Comparison of ENCODE assay signal across 12 cellular contexts in genomic region chr11:12046636-12047236, GRCh38. TPM values are rescaled to one million over a fixed set of nuclear protein-coding genes. Genes with fewer than 3 reads are reported as not detected.
DNase-seq lines count a peak whose midpoint lies in the region; ATAC-seq and TF ChIP-seq lines count a peak whose summit lies in the region.
"Had no signal": no experiment of that assay in that cellular context is flagged by ENCODE, and none has a peak within 500 bp of the region (broad histone marks: within the 10 kb centered on the region; RNA-seq: fewer than 3 reads in every experiment).

No MANE protein-coding gene starts in this region.

- H2BK120ac ChIP-seq in mesenchymal stem cell (ENCODE audit: low read depth, low read length), result peak overlapping the region; percentile 24

- peak overlapping the region; percentile 13 to 48 for H3K4ac ChIP-seq in mesenchymal stem cell (ENCODE audit: low read depth in 1 of 2, low read length in 2 of 2)

- no peaks in the 10 kb centered on the region for H3K9me3 ChIP-seq in HCT116 (ENCODE audit: control insufficient read depth in 1 of 2, insufficient read depth in 1 of 2, low read depth in 1 of 2, low read length in 2 of 2)
- H3K9me3 ChIP-seq in mesenchymal stem cell (ENCODE audit: control insufficient read depth, low read length), result no peaks in the 10 kb centered on the region
- H3K9me3 ChIP-seq in thyroid gland, result no peaks in the 10 kb centered on the region
- H3K9me3 ChIP-seq in WERI-Rb-1 (ENCODE audit: severe bottlenecking), result no peaks in the 10 kb centered on the region
- H3K9me3 ChIP-seq in CD8-positive, alpha-beta memory T cell (ENCODE audit: low read length), result no peaks in the 10 kb centered on the region
- H3K9me3 ChIP-seq: adrenal gland, HAP-1 had no signal

- RAD21 ChIA-PET in HCT116 (lab: Charles Lee; ENCODE audit: low non-redundant PET in 1 of 2, low total read pairs in 2 of 2, uncharacterized antibody in 2 of 2, unreplicated experiment in 2 of 2), result interaction anchor here (1.4 to 2.3 kb wide), 3 partner anchors 41 to 235 kb away, joined by 4 to 16 read pairs (median 8); no protein-coding TSS in a partner anchor

- H3K79me2 ChIP-seq in HCT116 (ENCODE audit: insufficient read depth, low read length), result no peaks in the 10 kb centered on the region

- no TSS peak for BruUV-seq in HCT116 (replicated peaks; lab: Mats Ljungman, UMichigan)

- H3K27me3 ChIP-seq in HCT116 (ENCODE audit: insufficient read depth, low read length), result no peaks in the 10 kb centered on the region
- no peaks in the 10 kb centered on the region for H3K27me3 ChIP-seq in mesenchymal stem cell (ENCODE audit: control insufficient read depth in 1 of 2, insufficient read depth in 1 of 2, low read length in 2 of 2)
- H3K27me3 ChIP-seq in thyroid gland, result no peaks in the 10 kb centered on the region
- no peaks in the 10 kb centered on the region for H3K27me3 ChIP-seq in WERI-Rb-1 (ENCODE audit: insufficient read depth, low read depth, severe bottlenecking)
- no peaks in the 10 kb centered on the region for H3K27me3 ChIP-seq in CD8-positive, alpha-beta memory T cell (ENCODE audit: insufficient read depth, low read length, poor library complexity, severe bottlenecking)
- H3K27me3 ChIP-seq: adrenal gland had no signal

- H3K9me3 Mint-ChIP-seq in activated T-helper 17 cell treated with anti-CD3 and anti-CD28 coated beads, Interleukin-2, amount 50 U/mL, for 72 hours, result no peaks in the 10 kb centered on the region
- H3K9me3 Mint-ChIP-seq in CD8-positive, alpha-beta memory T cell, result no peaks in the 10 kb centered on the region
- H3K9me3 Mint-ChIP-seq: natural killer cell treated with Interleukin-12 subunit alpha and Interleukin-12 subunit beta and Interleukin-15 and Interleukin-18, amount 100 ng/mL, for 72 hours had no signal

- peak overlapping the region; percentile 77 for H2AFZ ChIP-seq in HCT116 (ENCODE audit: low read depth, low read length, poor library complexity, severe bottlenecking)
- H2AFZ ChIP-seq in mesenchymal stem cell (ENCODE audit: low read depth, low read length), result no peak overlapping the region

- H3K79me1 ChIP-seq in mesenchymal stem cell (replicated peaks; ENCODE audit: low read length, poor library complexity, severe bottlenecking), result no peaks in the 10 kb centered on the region

- no peak for TF ChIP-seq RAD21 in HCT116 (IDR thresholded peaks at IDR 0.05; ENCODE audit: low read depth)

- peak overlapping the region; percentile 92 to 93 for H2BK12ac ChIP-seq in mesenchymal stem cell (ENCODE audit: low read length in 2 of 2)

- no peak for DNase-seq in HCT116 (ENCODE audit: low read depth, low spot score)
- no peak for DNase-seq in mesenchymal stem cell
- no peak for DNase-seq in thyroid gland
- no peak for DNase-seq in NCI-H1048 (lab: John Stamatoyannopoulos, UW)
- DNase-seq in WERI-Rb-1, result no peak
- no peak for DNase-seq in CD8-positive, alpha-beta memory T cell

- H3K4me3 ChIP-seq in HCT116 (replicated peaks in 1 of 2; ENCODE audit: low read depth in 1 of 2, low read length in 2 of 2), result no peak overlapping the region
- H3K4me3 ChIP-seq in mesenchymal stem cell (ENCODE audit: insufficient read depth in 1 of 2, low read depth in 1 of 2, low read length in 2 of 2), result no peak overlapping the region
- H3K4me3 ChIP-seq in thyroid gland (replicated peaks in 1 of 3), result no peak overlapping the region
- H3K4me3 ChIP-seq in WERI-Rb-1 (ENCODE audit: low read depth, low read length), result no peak overlapping the region
- H3K4me3 ChIP-seq in CD8-positive, alpha-beta memory T cell (ENCODE audit: low read length), result no peak overlapping the region
- H3K4me3 ChIP-seq: adrenal gland, HAP-1 had no signal

- H2BK5ac ChIP-seq in mesenchymal stem cell (ENCODE audit: low read depth, low read length, poor library complexity, severe bottlenecking), result no peak overlapping the region

- H3K36me3 Mint-ChIP-seq in activated T-helper 17 cell treated with anti-CD3 and anti-CD28 coated beads, Interleukin-2, amount 50 U/mL, for 72 hours (ENCODE audit: low read depth), result no peaks in the 10 kb centered on the region
- H3K36me3 Mint-ChIP-seq in CD8-positive, alpha-beta memory T cell, result no peaks in the 10 kb centered on the region
- H3K36me3 Mint-ChIP-seq: natural killer cell treated with Interleukin-12 subunit alpha and Interleukin-12 subunit beta and Interleukin-15 and Interleukin-18, amount 100 ng/mL, for 72 hours; stimulated activated memory B cell treated with anti-CD40 and anti-IgM and Interleukin-4, amounts not matched to agents 10 μg/mL and 1 μg/mL and 100 μg/mL, for 72 hours had no signal

- peak overlapping the region; percentile 64 for H4K91ac ChIP-seq in mesenchymal stem cell (ENCODE audit: low read length)

- POLR2A ChIA-PET in HCT116 (lab: Charles Lee), result interaction anchor here (2.5 kb wide), 1 partner anchor 235 kb away, joined by 8 read pairs; no protein-coding TSS in a partner anchor
- POLR2A ChIA-PET in CD8-positive, alpha-beta memory T cell (lab: Charles Lee), result no interaction called here

- H3K9me2 ChIP-seq in HCT116 (ENCODE audit: insufficient read depth), result no peaks in the 10 kb centered on the region

- intact Hi-C loops in HCT116 (cut with micrococcal nuclease), result loop anchor here (1.0 to 5.0 kb wide), 4 partner anchors 190 to 916 kb away; no protein-coding TSS in a partner anchor
- intact Hi-C loops in thyroid gland (cut with DNase I), result loop anchor here (2.0 to 10.0 kb wide), 3 partner anchors 112 to 252 kb away; no protein-coding TSS in a partner anchor

- H3K4me2 ChIP-seq in HCT116 (ENCODE audit: low read length) (no peak overlapping the region), mesenchymal stem cell (ENCODE audit: low read length, poor library complexity, severe bottlenecking) (no peak overlapping the region)

- CTCF ChIA-PET in HCT116 (lab: Charles Lee), result interaction anchor here (1.0 to 5.6 kb wide), 7 partner anchors 16 to 753 kb away, joined by 3 to 104 read pairs (median 11); no protein-coding TSS in a partner anchor
- CTCF ChIA-PET in CD8-positive, alpha-beta memory T cell (lab: Charles Lee), result interaction anchor here (0.9 to 16.8 kb wide), 11 partner anchors 31 to 262 kb away, joined by 3 to 302 read pairs (median 4); no protein-coding TSS in a partner anchor

- no peak overlapping the region for H3K27ac ChIP-seq in HCT116 (ENCODE audit: low read depth, low read length)
- no peak overlapping the region for H3K27ac ChIP-seq in mesenchymal stem cell (ENCODE audit: low read length, poor library complexity, severe bottlenecking)
- peak overlapping the region in 2 of 3 donors; percentile 53 to 71 for H3K27ac ChIP-seq in thyroid gland
- H3K27ac ChIP-seq in WERI-Rb-1, result no peak overlapping the region
- H3K27ac ChIP-seq in CD8-positive, alpha-beta memory T cell (ENCODE audit: low read depth, low read length), result no peak overlapping the region
- H3K27ac ChIP-seq: adrenal gland had no signal

- H3K23ac ChIP-seq in mesenchymal stem cell (ENCODE audit: low read length in 2 of 2), result no peak overlapping the region

- no peak overlapping the region for H3K14ac ChIP-seq in mesenchymal stem cell (ENCODE audit: low read length in 2 of 2)

- H3K18ac ChIP-seq in mesenchymal stem cell (ENCODE audit: low read depth in 1 of 2, low read length in 2 of 2), result peak overlapping the region in 1 of 2 experiments; percentile 40

- H3K36me3 ChIP-seq in HCT116 (ENCODE audit: control insufficient read depth in 1 of 2, insufficient read depth in 2 of 2, low read length in 2 of 2) (no peaks in the 10 kb centered on the region; a peak in 1 of 4 replicates), mesenchymal stem cell (ENCODE audit: control insufficient read depth in 1 of 2, insufficient read depth in 2 of 2, low read depth in 1 of 2, low read length in 2 of 2) (no peaks in the 10 kb centered on the region), thyroid gland (no peaks in the 10 kb centered on the region), WERI-Rb-1 (no peaks in the 10 kb centered on the region)
- no peaks in the 10 kb centered on the region for H3K36me3 ChIP-seq in CD8-positive, alpha-beta memory T cell (ENCODE audit: insufficient read depth, low read length)
- H3K36me3 ChIP-seq: adrenal gland, HAP-1 had no signal

- 88% methylated on average over 5 of the region's 5 CpGs for WGBS in mesenchymal stem cell
- 59 to 61% methylated on average over 5 of the region's 5 CpGs for WGBS in thyroid gland, 2 donors

- H3K9ac ChIP-seq in HCT116 (ENCODE audit: low read length), result no peak overlapping the region
- H3K9ac ChIP-seq in mesenchymal stem cell (ENCODE audit: low read length), result peak overlapping the region; percentile 14

- peak overlapping the region; percentile 59 for H2AK5ac ChIP-seq in mesenchymal stem cell (ENCODE audit: low read length, severe bottlenecking)

- H4K8ac ChIP-seq in mesenchymal stem cell (ENCODE audit: low read length), result no peak overlapping the region

- H4K20me1 ChIP-seq in HCT116 (ENCODE audit: insufficient read depth), result no peaks in the 10 kb centered on the region

- peaks cover 8 to 42% of the 10 kb centered on the region in 2 experiments; a peak in 2 of 4 replicates for H3K4me1 ChIP-seq in HCT116 (ENCODE audit: control insufficient read depth in 1 of 2, insufficient read depth in 2 of 2, low read length in 2 of 2)
- peaks cover 23% of the 10 kb centered on the region for H3K4me1 ChIP-seq in mesenchymal stem cell (ENCODE audit: control insufficient read depth, insufficient read depth, low read depth, low read length)
- peaks cover 21 to 36% of the 10 kb centered on the region in 2 donors for H3K4me1 ChIP-seq in thyroid gland
- peaks cover 4% of the 10 kb centered on the region for H3K4me1 ChIP-seq in CD8-positive, alpha-beta memory T cell (ENCODE audit: insufficient read depth, low read length)
- H3K4me1 ChIP-seq: HAP-1 had no signal

- no peak for ATAC-seq in HCT116
- no peak for ATAC-seq in activated T-helper 17 cell treated with anti-CD3 and anti-CD28 coated beads, Interleukin-2, amount 50 U/mL, for 72 hours (replicated peaks)

- peak overlapping the region; percentile 38 for H2BK15ac ChIP-seq in mesenchymal stem cell (ENCODE audit: low read depth, poor library complexity, severe bottlenecking)

- peaks cover 6% of the 10 kb centered on the region for H3K4me1 Mint-ChIP-seq in activated T-helper 17 cell treated with anti-CD3 and anti-CD28 coated beads, Interleukin-2, amount 50 U/mL, for 72 hours
- peaks cover 3 to 5% (median 4%) of the 10 kb centered on the region in 3 donors for H3K4me1 Mint-ChIP-seq in CD8-positive, alpha-beta memory T cell
- H3K4me1 Mint-ChIP-seq: B cell; stimulated activated memory B cell treated with anti-CD40 and anti-IgM and Interleukin-4, amounts not matched to agents 10 μg/mL and 1 μg/mL and 100 μg/mL, for 72 hours had no signal

- no peak for TF ChIP-seq POLR2A in HCT116 (IDR thresholded peaks at IDR 0.05; ENCODE audit: borderline replicate concordance, extremely low read depth, insufficient read depth, insufficient read length)
- TF ChIP-seq POLR2A in thyroid gland (IDR thresholded peaks at IDR 0.05), result no peak

- H3K27ac Mint-ChIP-seq in activated T-helper 17 cell treated with anti-CD3 and anti-CD28 coated beads, Interleukin-2, amount 50 U/mL, for 72 hours, result peak overlapping the region; percentile 27
- H3K27ac Mint-ChIP-seq in CD8-positive, alpha-beta memory T cell, result no peak overlapping the region
- H3K27ac Mint-ChIP-seq: B cell; stimulated activated memory B cell treated with anti-CD40 and anti-IgM and Interleukin-4, amounts not matched to agents 10 μg/mL and 1 μg/mL and 100 μg/mL, for 72 hours had no signal

- peaks cover 4% of the 10 kb centered on the region for H3K27me3 Mint-ChIP-seq in activated T-helper 17 cell treated with anti-CD3 and anti-CD28 coated beads, Interleukin-2, amount 50 U/mL, for 72 hours
- peaks cover 0 to 10% of the 10 kb centered on the region in 2 donors for H3K27me3 Mint-ChIP-seq in CD8-positive, alpha-beta memory T cell

- H3K4me3 Mint-ChIP-seq in activated T-helper 17 cell treated with anti-CD3 and anti-CD28 coated beads, Interleukin-2, amount 50 U/mL, for 72 hours, result no peak overlapping the region
- no peak overlapping the region for H3K4me3 Mint-ChIP-seq in CD8-positive, alpha-beta memory T cell
- H3K4me3 Mint-ChIP-seq: B cell; natural killer cell treated with Interleukin-12 subunit alpha and Interleukin-12 subunit beta and Interleukin-15 and Interleukin-18, amount 100 ng/mL, for 72 hours; stimulated activated memory B cell treated with anti-CD40 and anti-IgM and Interleukin-4, amounts not matched to agents 10 μg/mL and 1 μg/mL and 100 μg/mL, for 72 hours had no signal

- no peak for TF ChIP-seq CTCF in HCT116 (IDR thresholded peaks at IDR 0.05 in 2 of 3, conservative IDR thresholded peaks at IDR 0.05 in 1 of 3; ENCODE audit: borderline replicate concordance in 1 of 3, insufficient read depth in 1 of 3, low read depth in 2 of 3, low read length in 2 of 3)
- TF ChIP-seq CTCF in thyroid gland (IDR thresholded peaks at IDR 0.05), result no peak
- no peak for TF ChIP-seq CTCF in WERI-Rb-1 (IDR thresholded peaks at IDR 0.05; ENCODE audit: low read depth, low read length)

RNA-seq across cellular contexts. Expression of gene DKK3, which starts 38.3 kb away (rescaled TPM):
- total RNA-seq in HCT116 (2021; ENCODE audit: unreplicated experiment), result 0.49 TPM
- polyA plus RNA-seq in HCT116 (2012), result 0.20 TPM in 1 of 2 replicates, not detected in the other
- total RNA-seq in activated T-helper 17 cell treated with anti-CD3 and anti-CD28 coated beads, Interleukin-2, amount 50 U/mL, for 72 hours, result not detected
- 686 TPM for polyA plus RNA-seq in mesenchymal stem cell (2013, experiment 1 of 2)
- polyA plus RNA-seq in mesenchymal stem cell (2013, experiment 2 of 2), result 701 TPM
- total RNA-seq in thyroid gland, result 10 to 100 TPM; 15.1 to 72.0 (median 27.3) TPM
- total RNA-seq in CD8-positive, alpha-beta memory T cell, result 1 to 10 TPM; 2.4 to 2.7 TPM
- 20.4 TPM for polyA plus RNA-seq in CD8-positive, alpha-beta memory T cell
- total RNA-seq: B cell; natural killer cell treated with Interleukin-12 subunit alpha and Interleukin-12 subunit beta and Interleukin-15 and Interleukin-18, amount 100 ng/mL, for 72 hours had no signal

Comparison
In these comparisons a context has a peak if more than half of its experiments do, and no peak if none do; other contexts are left out.
1. H3K27ac ChIP-seq: peak in thyroid gland (2 of 3); none in HCT116 (single experiment), mesenchymal stem cell (single experiment), WERI-Rb-1 (single experiment) and CD8-positive, alpha-beta memory T cell (single experiment).
2. RNA of gene DKK3, which starts 38.3 kb away (total RNA-seq): 15.1 to 72.0 TPM in thyroid gland; 2.4 to 2.7 TPM in CD8-positive, alpha-beta memory T cell, 0.49 TPM in HCT116 (single experiment) and not detected in activated T-helper 17 cell treated with anti-CD3 and anti-CD28 coated beads, Interleukin-2, amount 50 U/mL, for 72 hours; every median in the first group is over 4 times any median in the second.